ENCODE assay signal across 26 cellular contexts in genomic region chr7:20601121-20601520, GRCh38. TPM values are rescaled to one million over a fixed set of nuclear protein-coding genes. Genes with fewer than 3 reads are reported as not detected.
"Had no signal": no experiment of that assay in that cellular context is flagged by ENCODE, and none has a peak within 500 bp of the region (broad histone marks: within the 10 kb centered on the region; RNA-seq: fewer than 3 reads in every experiment).

No MANE protein-coding gene starts in this region.

- H3K27ac ChIP-seq: dorsolateral prefrontal cortex, lower lobe of right lung, ovary, psoas muscle, sigmoid colon, spleen, thoracic aorta, transverse colon, upper lobe of right lung, uterus had no signal

- ATAC-seq: left ventricle myocardium superior; lower lobe of right lung; naive thymus-derived CD8-positive, alpha-beta T cell; psoas muscle; right cardiac atrium; stimulated activated memory B cell treated with anti-CD40 and anti-IgM and Interleukin-4, amounts not matched to agents 10 μg/mL and 1 μg/mL and 100 μg/mL, for 72 hours; stimulated activated naive CD8-positive, alpha-beta T cell treated with anti-CD3 and anti-CD28 coated beads, Interleukin-15, Interleukin-2, amounts not matched to agents 100 U/mL and 50 U/mL, for 24 hours; upper lobe of right lung had no signal

- H3K36me3 ChIP-seq: lower lobe of right lung, ovary, sigmoid colon, spleen, thoracic aorta, transverse colon, upper lobe of right lung, uterus had no signal

- H3K9me3 ChIP-seq: lower lobe of right lung, ovary, psoas muscle, sigmoid colon, thoracic aorta, transverse colon, upper lobe of right lung, uterus had no signal

- H3K4me1 ChIP-seq: lower lobe of right lung, psoas muscle, transverse colon, upper lobe of right lung, uterus had no signal

- H3K27me3 ChIP-seq: ovary, sigmoid colon, upper lobe of right lung, uterus had no signal

- DNase-seq: dorsolateral prefrontal cortex; effector CD4-positive, alpha-beta T cell; hypothalamus; immature natural killer cell; left ventricle myocardium superior; lower lobe of right lung; naive thymus-derived CD8-positive, alpha-beta T cell; nephron progenitor cell; occipital lobe; ovary; posterior cingulate gyrus; psoas muscle; right cardiac atrium; sigmoid colon; spleen; stimulated activated CD4-positive, alpha-beta T cell treated with anti-CD3 and anti-CD28 coated beads, Interleukin-4, amount 100 ng/mL, for 4 hours; stimulated activated naive CD8-positive, alpha-beta T cell treated with anti-CD3 and anti-CD28 coated beads, Interleukin-15, Interleukin-2, amounts not matched to agents 100 U/mL and 50 U/mL, for 24 hours; substantia nigra; transverse colon; upper lobe of right lung; uterus had no signal

- H3K4me3 ChIP-seq: dorsolateral prefrontal cortex, lower lobe of right lung, ovary, psoas muscle, sigmoid colon, spleen, thoracic aorta, transverse colon, upper lobe of right lung, uterus had no signal

RNA-seq across cellular contexts. Expression of gene ABCB5, which starts 14.3 kb away (rescaled TPM):
- total RNA-seq: frontal cortex; left ventricle myocardium superior; naive thymus-derived CD8-positive, alpha-beta T cell; occipital lobe; psoas muscle; right cardiac atrium; thoracic aorta; upper lobe of right lung had no signal
- polyA plus RNA-seq: esophagus; keratinocyte; naive thymus-derived CD8-positive, alpha-beta T cell; psoas muscle; right cardiac atrium; spleen had no signal
